ENCODE assay signal across 12 cellular contexts in the genomic region with DNA sequence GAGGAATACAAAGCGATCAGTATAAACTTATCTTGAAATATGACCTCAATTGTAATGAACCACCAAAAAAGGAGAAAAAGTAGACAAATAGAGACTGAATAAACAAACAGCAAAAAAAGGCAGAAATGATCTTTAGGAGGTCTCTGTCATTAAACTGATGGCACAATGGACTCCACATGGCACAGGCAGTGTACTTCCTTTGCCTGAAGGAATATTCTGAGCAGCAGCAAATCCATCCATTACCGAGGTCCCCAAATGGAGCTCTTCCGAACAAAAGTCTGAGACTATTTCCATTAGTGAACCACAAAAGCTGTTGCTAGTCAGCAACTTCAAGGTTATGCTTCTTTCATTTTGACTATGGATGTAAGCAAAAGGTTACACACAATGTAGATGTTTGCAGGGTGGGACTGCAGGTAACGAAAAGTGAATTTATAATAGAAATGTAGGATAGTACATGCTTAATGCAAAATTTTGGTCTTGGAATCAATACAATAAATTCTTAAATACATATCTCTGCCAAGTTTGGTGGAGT. TPM values are rescaled to one million over a fixed set of nuclear protein-coding genes. Genes with fewer than 3 reads are reported as not detected.
DNase-seq lines count a peak whose midpoint lies in the region; ATAC-seq, FAIRE-seq and TF ChIP-seq lines count a peak whose summit lies in the region.
"Had no signal": no experiment of that assay in that cellular context is flagged by ENCODE, and none has a peak within 500 bp of the region (broad histone marks: within the 10 kb centered on the region; RNA-seq: fewer than 3 reads in every experiment).

No MANE protein-coding gene starts in this region.

- no peak for TF ChIP-seq POLR2A in A549 (IDR thresholded peaks at IDR 0.05; ENCODE audit: low read length)
- no peak for TF ChIP-seq POLR2A in gastroesophageal sphincter (IDR thresholded peaks at IDR 0.05)

- H3K9me3 Mint-ChIP-seq in endothelial cell (ENCODE audit: unreplicated experiment): no peaks in the 10 kb centered on the region
- H3K9me3 Mint-ChIP-seq: activated T-cell treated with anti-CD3 and anti-CD28 coated beads, Interleukin-2, amount 50 U/mL, for 24 hours had no signal

- POLR2A ChIA-PET in A549 (lab: Yijun Ruan, JAX): no interaction called here

- no peaks in the 10 kb centered on the region for H3K27me3 Mint-ChIP-seq in endothelial cell (ENCODE audit: unreplicated experiment)
- H3K27me3 Mint-ChIP-seq: activated T-cell treated with anti-CD3 and anti-CD28 coated beads, Interleukin-2, amount 50 U/mL, for 24 hours had no signal

- TF ChIP-seq RAD21 in A549 (conservative IDR thresholded peaks at IDR 0.05 in 1 of 2, IDR thresholded peaks at IDR 0.05 in 1 of 2): no peak

- H3K36me3 Mint-ChIP-seq in endothelial cell (ENCODE audit: low read depth, unreplicated experiment): peaks cover 5% of the 10 kb centered on the region

- no peaks in the 10 kb centered on the region for H3K9me3 ChIP-seq in A549
- H3K9me3 ChIP-seq in gastroesophageal sphincter: no peaks in the 10 kb centered on the region
- H3K9me3 ChIP-seq: neutrophil had no signal

- ATAC-seq in A549 (no peak), GM18867 (IDR thresholded peaks at IDR 0.05; ENCODE audit: unreplicated experiment) (peak; percentile 76), HG03469 (IDR thresholded peaks at IDR 0.05; ENCODE audit: unreplicated experiment) (peak; percentile 59), gastroesophageal sphincter (no peak), HG02938 (IDR thresholded peaks at IDR 0.05; ENCODE audit: unreplicated experiment) (no peak)

- CTCF ChIA-PET in A549 (lab: Yijun Ruan, JAX): interaction anchor here (0.6 kb wide), 1 partner anchor 128 kb away, joined by 3 read pairs; no protein-coding TSS in a partner anchor

- H3K4me3 ChIP-seq in A549 (no peak overlapping the region), gastroesophageal sphincter (no peak overlapping the region)

- TF ChIP-seq EP300 in A549 (IDR thresholded peaks at IDR 0.05): no peak
- no peak for TF ChIP-seq EP300 in gastroesophageal sphincter (IDR thresholded peaks at IDR 0.05)

- 96% methylated on average over 4 of the region's 4 CpGs for WGBS in A549 (ENCODE audit: missing lambda C conversion rate)
- WGBS in gastroesophageal sphincter (ENCODE audit: low coverage in 1 of 2), 2 donors: 79 to 90% methylated on average over 4 of the region's 4 CpGs

- H3K27ac Mint-ChIP-seq in endothelial cell (ENCODE audit: unreplicated experiment): peak overlapping the region; percentile 97
- H3K27ac Mint-ChIP-seq: activated T-cell treated with anti-CD3 and anti-CD28 coated beads, Interleukin-2, amount 50 U/mL, for 24 hours had no signal

- H3K4me1 ChIP-seq in A549 (peaks cover 30% of the 10 kb centered on the region), gastroesophageal sphincter (peaks cover 0 to 40% (median 7%) of the 10 kb centered on the region in 3 donors)

- H3K27me3 ChIP-seq in gastroesophageal sphincter: no peaks in the 10 kb centered on the region
- H3K27me3 ChIP-seq: neutrophil had no signal

- no peak for TF ChIP-seq CTCF in A549 (IDR thresholded peaks at IDR 0.05)
- TF ChIP-seq CTCF in endothelial cell (IDR thresholded peaks at IDR 0.05; ENCODE audit: unreplicated experiment): no peak
- no peak for TF ChIP-seq CTCF in gastroesophageal sphincter (IDR thresholded peaks at IDR 0.05)

- no peak overlapping the region for H3K27ac ChIP-seq in A549
- peak overlapping the region in 1 of 4 donors; percentile 36 for H3K27ac ChIP-seq in gastroesophageal sphincter
- H3K27ac ChIP-seq: neutrophil had no signal

- no peak for FAIRE-seq in A549 (lab: Jason Lieb, UNC)

- DNase-seq in A549 (ENCODE audit: low read depth in 1 of 2, low spot score in 1 of 2) (no peak), endothelial cell (ENCODE audit: low spot score) (no peak), NCI-H2029 (lab: John Stamatoyannopoulos, UW) (no peak), KG1 (lab: John Stamatoyannopoulos, UW) (no peak)
- DNase-seq: activated T-cell treated with anti-CD3 and anti-CD28 coated beads, Interleukin-2, amount 50 U/mL, for 24 hours; effector CD4-positive, alpha-beta T cell; NCI-H2029 treated with DMSO at 0.1 percent for 48 hours had no signal

- H3K4me2 ChIP-seq in A549: peak overlapping the region; percentile 60; the same call in 2 of the 3 replicates

- H3K4me3 Mint-ChIP-seq in endothelial cell (ENCODE audit: unreplicated experiment): no peak overlapping the region
- H3K4me3 Mint-ChIP-seq: activated T-cell treated with anti-CD3 and anti-CD28 coated beads, Interleukin-2, amount 50 U/mL, for 24 hours had no signal

- H3K4me1 Mint-ChIP-seq in endothelial cell (ENCODE audit: unreplicated experiment): peaks cover 36% of the 10 kb centered on the region

- peaks cover 0 to 24% of the 10 kb centered on the region in 2 donors for H3K36me3 ChIP-seq in gastroesophageal sphincter
- H3K36me3 ChIP-seq: neutrophil had no signal

TF ChIP-seq in A549, 52 proteins besides CTCF, POLR2A, EP300 and RAD21:
- TF ChIP-seq FOSB (CRISPR knock-in tag; IDR thresholded peaks at IDR 0.05) (no peak), HOXB5 (CRISPR knock-in tag; IDR thresholded peaks at IDR 0.05) (no peak), HOXB13 (CRISPR knock-in tag; IDR thresholded peaks at IDR 0.05; ENCODE audit: low read depth) (no peak), FOXS1 (CRISPR knock-in tag; IDR thresholded peaks at IDR 0.05) (no peak), CHD4 (IDR thresholded peaks at IDR 0.05; ENCODE audit: borderline replicate concordance) (no peak), MYC (IDR thresholded peaks at IDR 0.05; ENCODE audit: borderline replicate concordance, low read length) (no peak), HEYL (CRISPR knock-in tag; IDR thresholded peaks at IDR 0.05) (no peak), EHF (CRISPR knock-in tag; IDR thresholded peaks at IDR 0.05) (no peak)

RNA-seq across cellular contexts. Expression of gene NARS2, which starts 14.5 kb away (rescaled TPM):
- polyA plus RNA-seq in A549 (2011; rRNA removed): 37.9 and 57.7 TPM in 2 replicates
- polyA plus RNA-seq in A549 (2012; cell fraction: cytosol; rRNA removed): 13.1 and 13.2 TPM in 2 replicates
- polyA plus RNA-seq in A549 (2012; cell fraction: nucleus; rRNA removed): 7.6 and 11.1 TPM in 2 replicates
- 29.7 to 31.7 TPM (median 30.9 TPM) in 3 replicates for polyA plus RNA-seq in A549 (2017; fragmentation: RNase III; extraction: RNeasy Plus Mini Kit Qiagen cat#74134 plus additional on column Dnase treatment)
- polyA minus RNA-seq in A549 (2011; rRNA and poly(A)+ RNA removed): 11.8 and 18.6 TPM in 2 replicates
- total RNA-seq in endothelial cell (ENCODE audit: unreplicated experiment): 16.2 TPM
- total RNA-seq in gastroesophageal sphincter: 10 to 100 TPM in 1 of 4 donors, 1 to 10 TPM in 3; 9.0 to 22.1 (median 9.2) TPM

Comparison
In these comparisons a context has a peak if more than half of its experiments do, and no peak if none do; other contexts are left out.
1. ATAC-seq: peak in GM18867 (single experiment) and HG03469 (single experiment); none in A549 (0 of 2), gastroesophageal sphincter (single experiment) and HG02938 (single experiment).